Comparison of ENCODE assay signal across 8 cellular contexts in genomic region chr7:129923709-129924108, GRCh38. TPM values are rescaled to one million over a fixed set of nuclear protein-coding genes. Genes with fewer than 3 reads are reported as not detected.
DNase-seq lines count a peak whose midpoint lies in the region; ATAC-seq, FAIRE-seq and TF ChIP-seq lines count a peak whose summit lies in the region.

No MANE protein-coding gene starts in this region.

- WGBS in mesenchymal stem cell = 93% methylated on average over 1 of the region's 2 CpGs

- no peak overlapping the region for H3K14ac ChIP-seq in mesenchymal stem cell (ENCODE audit: low read length in 2 of 2)

- peak overlapping the region; percentile 46 for H3K27ac Mint-ChIP-seq in activated B cell treated with CpG ODN at 0.5 μM for 24 hours

- CTCF ChIA-PET in activated B cell treated with CpG ODN at 0.5 μM for 24 hours (lab: Charles Lee) (interaction anchor here (0.9 kb wide), 1 partner anchor 25 kb away, joined by 3 read pairs; no protein-coding TSS in a partner anchor), OCI-LY7 (lab: Charles Lee; ENCODE audit: unreplicated experiment) (no interaction called here)

- H2AFZ ChIP-seq in mesenchymal stem cell (ENCODE audit: low read depth, low read length) (no peak overlapping the region), OCI-LY7 (ENCODE audit: low read length) (no peak overlapping the region)

- H3K23ac ChIP-seq in mesenchymal stem cell (ENCODE audit: low read length in 2 of 2) = no peak overlapping the region

- BruUV-seq in OCI-LY7 (replicated peaks; lab: Mats Ljungman, UMichigan) = no TSS peak

- no peak overlapping the region for H4K91ac ChIP-seq in mesenchymal stem cell (ENCODE audit: low read length)

- H3K9me2 ChIP-seq in OCI-LY7 (ENCODE audit: insufficient read depth, low read length) = no peaks in the 10 kb centered on the region

- no peak overlapping the region for H2BK15ac ChIP-seq in mesenchymal stem cell (ENCODE audit: low read depth, poor library complexity, severe bottlenecking)

- peak overlapping the region; percentile 90 for H3K27ac ChIP-seq in mesenchymal stem cell (ENCODE audit: low read length, poor library complexity, severe bottlenecking)
- H3K27ac ChIP-seq in OCI-LY7 (ENCODE audit: low read depth, low read length, poor library complexity, severe bottlenecking) = no peak overlapping the region

- in situ Hi-C loops in Caki2 (cut with HindIII; ENCODE audit: low pct_unique_long_range_greater_than_20kb, low sequenced_read_pairs) = no loop called here

- H3K27me3 ChIP-seq in mesenchymal stem cell (ENCODE audit: control insufficient read depth in 1 of 2, insufficient read depth in 1 of 2, low read length in 2 of 2) = no peaks in the 10 kb centered on the region

- no peaks in the 10 kb centered on the region for H3K9me3 Mint-ChIP-seq in activated B cell treated with CpG ODN at 0.5 μM for 24 hours

- H2BK12ac ChIP-seq in mesenchymal stem cell (ENCODE audit: low read length in 2 of 2) = no peak overlapping the region

- H2AK5ac ChIP-seq in mesenchymal stem cell (ENCODE audit: low read length, severe bottlenecking) = no peak overlapping the region

- peak; percentile 82 for DNase-seq in Caki2 (ENCODE audit: low read depth)
- no peak for DNase-seq in activated B cell treated with CpG ODN at 0.5 μM for 24 hours
- peak; percentile 30 for DNase-seq in mesenchymal stem cell
- no peak for DNase-seq in OCI-LY7 (ENCODE audit: low spot score)
- DNase-seq in nucleus accumbens (lab: John Stamatoyannopoulos, UW) = no peak
- DNase-seq in urothelium cell line (ENCODE audit: low spot score) = no peak
- DNase-seq in NCI-H1694 (lab: John Stamatoyannopoulos, UW) = no peak

- H3K36me3 ChIP-seq in mesenchymal stem cell (ENCODE audit: control insufficient read depth in 1 of 2, insufficient read depth in 2 of 2, low read depth in 1 of 2, low read length in 2 of 2) (peaks cover 16 to 17% of the 10 kb centered on the region in 2 experiments), OCI-LY7 (ENCODE audit: insufficient read depth, low read length) (no peaks in the 10 kb centered on the region)

- no peaks in the 10 kb centered on the region for H3K79me1 ChIP-seq in mesenchymal stem cell (replicated peaks; ENCODE audit: low read length, poor library complexity, severe bottlenecking)

- ATAC-seq in GM21717 (IDR thresholded peaks at IDR 0.05; ENCODE audit: unreplicated experiment) (peak; percentile 67), activated B cell treated with CpG ODN at 0.5 μM for 24 hours (ENCODE audit: low read depth) (peak; percentile 31)

- H2BK5ac ChIP-seq in mesenchymal stem cell (ENCODE audit: low read depth, low read length, poor library complexity, severe bottlenecking) = peak overlapping the region; percentile 24

- no peak overlapping the region for H2BK120ac ChIP-seq in mesenchymal stem cell (ENCODE audit: low read depth, low read length)

- no peak overlapping the region for H4K8ac ChIP-seq in mesenchymal stem cell (ENCODE audit: low read length)

- TF ChIP-seq CTCF in activated B cell treated with CpG ODN at 0.5 μM for 24 hours (IDR thresholded peaks at IDR 0.05) (no peak), OCI-LY7 (conservative IDR thresholded peaks at IDR 0.05; ENCODE audit: low read length) (no peak)

- H3K36me3 Mint-ChIP-seq in activated B cell treated with CpG ODN at 0.5 μM for 24 hours (ENCODE audit: low read depth) = peaks cover 32% of the 10 kb centered on the region

- H3K4me2 ChIP-seq in mesenchymal stem cell (ENCODE audit: low read length, poor library complexity, severe bottlenecking) = no peak overlapping the region
- H3K4me2 ChIP-seq in OCI-LY7 (ENCODE audit: low read length) = no peak overlapping the region

- intact Hi-C loops in activated B cell treated with CpG ODN at 0.5 μM for 24 hours (cut with micrococcal nuclease) = loop anchor here (2.0 kb wide), 1 partner anchor 19 kb away; no protein-coding TSS in a partner anchor
- intact Hi-C loops in OCI-LY7 (cut with micrococcal nuclease; ENCODE audit: unreplicated experiment) = no loop called here

- 0 out of 2 replicates have a peak, but pooled peaks cover 4% of the 10 kb centered on the region for H4K20me1 ChIP-seq in OCI-LY7 (ENCODE audit: insufficient read depth, low read length)

- H3K79me2 ChIP-seq in OCI-LY7 (ENCODE audit: insufficient read depth, low read depth, low read length) = no peaks in the 10 kb centered on the region

- no peaks in the 10 kb centered on the region for H3K9me3 ChIP-seq in mesenchymal stem cell (ENCODE audit: control insufficient read depth, low read length)
- no peaks in the 10 kb centered on the region for H3K9me3 ChIP-seq in OCI-LY7 (ENCODE audit: low read length)

- H3K4me1 Mint-ChIP-seq in activated B cell treated with CpG ODN at 0.5 μM for 24 hours = peaks cover 45% of the 10 kb centered on the region

- H3K9ac ChIP-seq in mesenchymal stem cell (ENCODE audit: low read length) = peak overlapping the region; percentile 81

- no peak for FAIRE-seq in urothelium cell line (lab: Jason Lieb, UNC)

- POLR2A ChIA-PET in activated B cell treated with CpG ODN at 0.5 μM for 24 hours (lab: Charles Lee) = no interaction called here
- POLR2A ChIA-PET in OCI-LY7 (lab: Charles Lee) = no interaction called here

- H3K4me3 Mint-ChIP-seq in activated B cell treated with CpG ODN at 0.5 μM for 24 hours = no peak overlapping the region

- H3K27me3 Mint-ChIP-seq in activated B cell treated with CpG ODN at 0.5 μM for 24 hours = no peaks in the 10 kb centered on the region

- H3K18ac ChIP-seq in mesenchymal stem cell (ENCODE audit: low read depth in 1 of 2, low read length in 2 of 2) = no peak overlapping the region

- no peak overlapping the region for H3K4ac ChIP-seq in mesenchymal stem cell (ENCODE audit: low read depth in 1 of 2, low read length in 2 of 2)

- H3K4me1 ChIP-seq in mesenchymal stem cell (ENCODE audit: control insufficient read depth, insufficient read depth, low read depth, low read length) = peaks cover 17% of the 10 kb centered on the region
- no peaks in the 10 kb centered on the region for H3K4me1 ChIP-seq in OCI-LY7 (ENCODE audit: insufficient read depth, low read length, poor library complexity, severe bottlenecking)

- peak overlapping the region in 1 of 2 experiments; percentile 60 for H3K4me3 ChIP-seq in mesenchymal stem cell (ENCODE audit: insufficient read depth in 1 of 2, low read depth in 1 of 2, low read length in 2 of 2)
- no peak overlapping the region for H3K4me3 ChIP-seq in OCI-LY7 (ENCODE audit: low read depth, low read length, poor library complexity, severe bottlenecking)

RNA-seq across cellular contexts. Expression of gene UBE2H, which starts 29.1 kb away (rescaled TPM):
- 40.6 and 84.8 TPM in 2 replicates for total RNA-seq in Caki2 (2014; rRNA removed; shearing (Covaris generic); ENCODE audit: low replicate concordance)
- total RNA-seq in activated B cell treated with CpG ODN at 0.5 μM for 24 hours (28.8 and 32.6 TPM in 2 replicates), OCI-LY7 (2022) (35.3 and 41.4 TPM in 2 replicates)
- 81.2 TPM for polyA plus RNA-seq in mesenchymal stem cell (2013, experiment 1 of 2)
- 91.4 TPM for polyA plus RNA-seq in mesenchymal stem cell (2013, experiment 2 of 2)
- total RNA-seq in OCI-LY7 (2014; rRNA removed; shearing (Covaris generic)) = 12.7 and 15.0 TPM in 2 replicates

Comparison
In these comparisons a context has a peak if more than half of its experiments do, and no peak if none do; other contexts are left out.
1. DNase-seq: peak in Caki2 (single experiment) and mesenchymal stem cell (single experiment); none in activated B cell treated with CpG ODN at 0.5 μM for 24 hours (single experiment), OCI-LY7 (single experiment), nucleus accumbens (0 of 56), urothelium cell line (single experiment) and NCI-H1694 (single experiment).